ENCODE assay signal across 1 cellular context in genomic region chr1:233610628-233611027, GRCh38.
A peak's percentile ranks its signal among the peaks of the same experiment; 100 is the strongest.
TF ChIP-seq lines count a peak whose summit lies in the region.

No MANE protein-coding gene starts in this region.

TF ChIP-seq in K562, 482 proteins besides CTCF, POLR2A, EP300 and RAD21 (continued from another document):
- TF ChIP-seq TRIM24 (IDR thresholded peaks at IDR 0.05) = 0 out of 4 replicates have a peak, but pooled peaks of 1 of the 2 experiments have one; percentile 34
- no peak for TF ChIP-seq BCL6 (CRISPR knock-in tag; IDR thresholded peaks at IDR 0.05)
- TF ChIP-seq NCOA6 (IDR thresholded peaks at IDR 0.05) = no peak
- TF ChIP-seq CBFA2T2 (conservative IDR thresholded peaks at IDR 0.05) = peak; percentile 70
- peak; percentile 52; the same call in 1 of the 2 replicates for TF ChIP-seq TEAD4 (IDR thresholded peaks at IDR 0.05; ENCODE audit: low read length)
- TF ChIP-seq TEAD4 (CRISPR knock-in tag; IDR thresholded peaks at IDR 0.05; ENCODE audit: borderline replicate concordance) = no peak
- TF ChIP-seq TAL1 (IDR thresholded peaks at IDR 0.05) = peak; percentile 35; the same call in 1 of the 2 replicates
- peak; percentile 82 for TF ChIP-seq CBFA2T3 (IDR thresholded peaks at IDR 0.05)
- peak; percentile 4 for TF ChIP-seq MEIS2 (IDR thresholded peaks at IDR 0.05; ENCODE audit: partially characterized antibody)
- TF ChIP-seq SETDB1 (IDR thresholded peaks at IDR 0.05; ENCODE audit: low read length) = no peak
- no peak for TF ChIP-seq HNRNPL (IDR thresholded peaks at IDR 0.05; ENCODE audit: low read depth, low read length)
